In genomic region chr19:54464044-54464623, GRCh38 we compare ENCODE assay signal across 8 cellular contexts. TPM values are rescaled to one million over a fixed set of nuclear protein-coding genes. Genes with fewer than 3 reads are reported as not detected.
DNase-seq lines count a peak whose midpoint lies in the region; ATAC-seq and TF ChIP-seq lines count a peak whose summit lies in the region.

No MANE protein-coding gene starts in this region.

- H3K27me3 Mint-ChIP-seq in IgD-negative memory B cell, result peaks cover 7% of the 10 kb centered on the region
- peaks cover 10% of the 10 kb centered on the region for H3K27me3 Mint-ChIP-seq in activated T-helper 17 cell treated with anti-CD3 and anti-CD28 coated beads, Interleukin-2, amount 50 U/mL, for 72 hours
- H3K27me3 Mint-ChIP-seq in nephron progenitor cell (ENCODE audit: low read depth, poor library complexity), result peaks cover 50% of the 10 kb centered on the region

- peak overlapping the region in 4 of 5 donors; percentile 30 to 68 (median 56) for H3K9ac ChIP-seq in subcutaneous abdominal adipose tissue (ENCODE audit: low read length in 5 of 5)

- H3K27ac Mint-ChIP-seq in IgD-negative memory B cell (peak overlapping the region; percentile 73 to 97 (median 92)), nephron progenitor cell (peak overlapping the region; percentile 99)
- peak overlapping the region; percentile 97 for H3K27ac Mint-ChIP-seq in activated T-helper 17 cell treated with anti-CD3 and anti-CD28 coated beads, Interleukin-2, amount 50 U/mL, for 72 hours

- H3K9me3 Mint-ChIP-seq in IgD-negative memory B cell (no peaks in the 10 kb centered on the region), nephron progenitor cell (peaks cover 4% of the 10 kb centered on the region)
- H3K9me3 Mint-ChIP-seq in activated T-helper 17 cell treated with anti-CD3 and anti-CD28 coated beads, Interleukin-2, amount 50 U/mL, for 72 hours, result no peaks in the 10 kb centered on the region

- H3K9me3 ChIP-seq in subcutaneous abdominal adipose tissue (ENCODE audit: control insufficient read depth in 5 of 5, low read length in 5 of 5), result no peaks in the 10 kb centered on the region

- H3K36me3 Mint-ChIP-seq in IgD-negative memory B cell, result no peaks in the 10 kb centered on the region
- H3K36me3 Mint-ChIP-seq in activated T-helper 17 cell treated with anti-CD3 and anti-CD28 coated beads, Interleukin-2, amount 50 U/mL, for 72 hours (ENCODE audit: low read depth), result peaks cover 40% of the 10 kb centered on the region
- H3K36me3 Mint-ChIP-seq in nephron progenitor cell (ENCODE audit: low read depth), result peaks cover 9% of the 10 kb centered on the region

- peaks cover 0 to 46% (median 37%) of the 10 kb centered on the region in 5 donors for H3K4me1 ChIP-seq in subcutaneous abdominal adipose tissue (ENCODE audit: control insufficient read depth in 5 of 5, insufficient read depth in 5 of 5, low read length in 5 of 5)

- DNase-seq in DMS53 treated with DMSO at 0.1 percent for 48 hours (lab: John Stamatoyannopoulos, UW; ENCODE audit: unreplicated experiment) (peak; percentile 65), RPMI7951 (ENCODE audit: low read depth) (peak; percentile 78), fibroblast of peridontal ligament (ENCODE audit: extremely low read depth) (peak; percentile 38), nephron progenitor cell (peak; percentile 89)

- H3K4me3 Mint-ChIP-seq in IgD-negative memory B cell, result peak overlapping the region; percentile 85 to 97 (median 92)
- H3K4me3 Mint-ChIP-seq in activated T-helper 17 cell treated with anti-CD3 and anti-CD28 coated beads, Interleukin-2, amount 50 U/mL, for 72 hours, result peak overlapping the region; percentile 89
- H3K4me3 Mint-ChIP-seq in nephron progenitor cell, result peak overlapping the region; percentile 91

- peak; percentile 39 for ATAC-seq in GM21717 (IDR thresholded peaks at IDR 0.05; ENCODE audit: unreplicated experiment)
- ATAC-seq in activated T-helper 17 cell treated with anti-CD3 and anti-CD28 coated beads, Interleukin-2, amount 50 U/mL, for 72 hours (replicated peaks), result peak; percentile 71

- TF ChIP-seq CTCF in nephron progenitor cell (IDR thresholded peaks at IDR 0.05), result no peak

- peaks cover 0 to 30% (median 27%) of the 10 kb centered on the region in 5 donors for H3K36me3 ChIP-seq in subcutaneous abdominal adipose tissue (ENCODE audit: control insufficient read depth in 5 of 5, insufficient read depth in 5 of 5, low read length in 5 of 5)

- peak overlapping the region; percentile 64 to 80 (median 70) for H3K4me3 ChIP-seq in subcutaneous abdominal adipose tissue (ENCODE audit: low read depth in 1 of 5, low read length in 5 of 5)

- H3K27me3 ChIP-seq in subcutaneous abdominal adipose tissue (ENCODE audit: control insufficient read depth in 5 of 5, insufficient read depth in 4 of 5, low read length in 5 of 5), result no peaks in the 10 kb centered on the region

- H3K27ac ChIP-seq in subcutaneous abdominal adipose tissue (ENCODE audit: low read depth, low read length), result peak overlapping the region; percentile 88

- H3K4me1 Mint-ChIP-seq in IgD-negative memory B cell, result peaks cover 10 to 18% (median 11%) of the 10 kb centered on the region in 3 donors
- peaks cover 13% of the 10 kb centered on the region for H3K4me1 Mint-ChIP-seq in activated T-helper 17 cell treated with anti-CD3 and anti-CD28 coated beads, Interleukin-2, amount 50 U/mL, for 72 hours
- peaks cover 28% of the 10 kb centered on the region for H3K4me1 Mint-ChIP-seq in nephron progenitor cell

RNA-seq across cellular contexts. Expression of gene LENG9, which starts 0.6 kb away (rescaled TPM):
- not detected for polyA plus RNA-seq in IgD-negative memory B cell
- total RNA-seq in RPMI7951 (2014; rRNA removed; shearing (Covaris generic)), result 0.88 and 1.4 TPM in 2 replicates
- 1 to 10 TPM; 3.1 to 4.4 TPM for total RNA-seq in activated T-helper 17 cell treated with anti-CD3 and anti-CD28 coated beads, Interleukin-2, amount 50 U/mL, for 72 hours

RNA-seq across cellular contexts. Expression of gene CDC42EP5, which starts 9.0 kb away (rescaled TPM):
- not detected for polyA plus RNA-seq in IgD-negative memory B cell
- total RNA-seq in RPMI7951 (2014; rRNA removed; shearing (Covaris generic)), result 1.1 and 1.7 TPM in 2 replicates
- not detected for total RNA-seq in activated T-helper 17 cell treated with anti-CD3 and anti-CD28 coated beads, Interleukin-2, amount 50 U/mL, for 72 hours

RNA-seq across cellular contexts. Expression of gene LENG8, which starts 15.1 kb away (rescaled TPM):
- polyA plus RNA-seq in IgD-negative memory B cell, result 11.4 TPM
- 7.1 and 9.0 TPM in 2 replicates for total RNA-seq in RPMI7951 (2014; rRNA removed; shearing (Covaris generic))
- total RNA-seq in activated T-helper 17 cell treated with anti-CD3 and anti-CD28 coated beads, Interleukin-2, amount 50 U/mL, for 72 hours, result 100 to 1,000 TPM; 153 to 200 TPM

RNA-seq across cellular contexts. Expression of gene LAIR2, which starts 38.5 kb away (rescaled TPM):
- 0.99 TPM for polyA plus RNA-seq in IgD-negative memory B cell
- not detected in 2 replicates for total RNA-seq in RPMI7951 (2014; rRNA removed; shearing (Covaris generic))
- total RNA-seq in activated T-helper 17 cell treated with anti-CD3 and anti-CD28 coated beads, Interleukin-2, amount 50 U/mL, for 72 hours, result under 1 TPM in 1 of 2 donors, not detected in 1; 0.66 TPM

RNA-seq across cellular contexts. Expression of gene TTYH1, which starts 48.9 kb away (rescaled TPM):
- polyA plus RNA-seq in IgD-negative memory B cell, result 0.16 TPM
- total RNA-seq in RPMI7951 (2014; rRNA removed; shearing (Covaris generic)), result not detected in 2 replicates
- under 1 TPM in 1 of 2 donors, not detected in 1; 0.40 TPM for total RNA-seq in activated T-helper 17 cell treated with anti-CD3 and anti-CD28 coated beads, Interleukin-2, amount 50 U/mL, for 72 hours

Comparison
In these comparisons a context has a peak if more than half of its experiments do, and no peak if none do; other contexts are left out.
1. Peak in every context shown above with its lines: DNase-seq, ATAC-seq, H3K4me3 ChIP-seq and H3K27ac ChIP-seq.
2. DNase-seq: peak in every context shown above with its lines; median percentile 89 in nephron progenitor cell; 78 in RPMI7951; 65 in DMS53 treated with DMSO at 0.1 percent for 48 hours; 38 in fibroblast of peridontal ligament.
3. RNA of gene LENG8, which starts 15.1 kb away (total RNA-seq): 153 to 200 TPM in activated T-helper 17 cell treated with anti-CD3 and anti-CD28 coated beads, Interleukin-2, amount 50 U/mL, for 72 hours; 7.1 to 9.0 TPM in RPMI7951; every median in the first group is over 10 times any median in the second.